In the genomic region with DNA sequence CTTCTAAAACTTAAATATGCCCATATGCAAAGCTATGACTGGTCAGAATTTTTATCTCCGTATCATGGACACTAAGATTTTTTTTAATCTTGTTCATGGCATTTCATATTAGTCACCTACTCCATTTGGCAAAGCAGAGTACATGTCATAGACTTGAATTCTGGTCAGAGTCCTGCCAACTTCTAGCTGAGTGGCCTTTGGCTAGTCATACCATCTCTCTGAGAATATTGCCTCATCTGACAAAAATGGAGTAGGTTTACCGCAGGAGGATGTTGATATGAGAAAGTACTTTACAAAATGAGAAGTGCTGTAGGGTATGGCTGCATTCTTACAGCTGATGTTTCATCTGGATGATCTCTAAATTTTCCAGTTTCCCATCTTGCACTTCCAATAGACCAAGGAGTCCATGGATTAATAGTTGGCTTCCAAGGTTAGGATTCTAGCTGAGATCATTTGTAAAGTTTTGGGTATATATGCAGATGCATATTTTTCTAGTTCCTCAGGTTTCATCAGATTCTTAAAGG, we compare ENCODE assay signal across 10 cellular contexts.
A peak's percentile ranks its signal among the peaks of the same experiment; 100 is the strongest.
DNase-seq lines count a peak whose midpoint lies in the region; ATAC-seq and TF ChIP-seq lines count a peak whose summit lies in the region.
"Had no signal": no experiment of that assay in that cellular context is flagged by ENCODE, and none has a peak within 500 bp of the region (broad histone marks: within the 10 kb centered on the region; RNA-seq: fewer than 3 reads in every experiment).

No MANE protein-coding gene starts in this region.

- no peak overlapping the region for H3K27ac ChIP-seq in RWPE1

- DNase-seq in HFFc6 (peak; percentile 99), RWPE1 (ENCODE audit: low spot score) (peak; percentile 69), fibroblast of peridontal ligament (ENCODE audit: extremely low read depth) (peak; percentile 98), smooth muscle cell of the brain vasculature (ENCODE audit: low read depth, low spot score) (peak; percentile 24), NCI-H774 (lab: John Stamatoyannopoulos, UW) (no peak)
- DNase-seq in NK-92 treated with Interleukin-12 subunit alpha and Interleukin-12 subunit beta, amount 100 ng/mL, for 24 hours (lab: John Stamatoyannopoulos, UW), result no peak
- DNase-seq: activated CD8-positive, alpha-beta memory T cell treated with anti-CD3 and anti-CD28 coated beads, Interleukin-2, amount 50 U/mL, for 4 hours; cerebellar nuclear complex; NCI-H1417 had no signal

- H3K27ac Mint-ChIP-seq in HFFc6, result peak overlapping the region; percentile 91

- H3K4me3 Mint-ChIP-seq in HFFc6, result peak overlapping the region; percentile 65

- no peaks in the 10 kb centered on the region; the same call in 1 of the 2 replicates for H3K36me3 Mint-ChIP-seq in HFFc6 (ENCODE audit: low read depth)

- H3K27me3 Mint-ChIP-seq in HFFc6 (ENCODE audit: insufficient read depth), result no peaks in the 10 kb centered on the region; the same call in 1 of the 2 replicates

- H3K9me3 Mint-ChIP-seq in HFFc6, result no peaks in the 10 kb centered on the region

- ATAC-seq in GM21529 (IDR thresholded peaks at IDR 0.05; ENCODE audit: unreplicated experiment), result no peak

- TF ChIP-seq CTCF in HFFc6 (IDR thresholded peaks at IDR 0.05), result no peak
- TF ChIP-seq CTCF in RWPE1 (conservative IDR thresholded peaks at IDR 0.05; ENCODE audit: low read depth), result no peak

- peaks cover 79% of the 10 kb centered on the region for H3K4me1 Mint-ChIP-seq in HFFc6 (ENCODE audit: low read depth)

- POLR2A ChIA-PET in RWPE1 (lab: Yijun Ruan, JAX; ENCODE audit: low non-redundant PET), result no interaction called here

- CTCF ChIA-PET in RWPE1 (lab: Yijun Ruan, JAX), result no interaction called here

Comparison
In these comparisons a context has a peak if more than half of its experiments do, and no peak if none do; other contexts are left out.
1. DNase-seq: peak in HFFc6 (single experiment), RWPE1 (single experiment), fibroblast of peridontal ligament (single experiment) and smooth muscle cell of the brain vasculature (single experiment); none in NCI-H774 (single experiment) and NK-92 treated with Interleukin-12 subunit alpha and Interleukin-12 subunit beta, amount 100 ng/mL, for 24 hours (single experiment).